Comparison of ENCODE assay signal across 25 cellular contexts in the genomic region with DNA sequence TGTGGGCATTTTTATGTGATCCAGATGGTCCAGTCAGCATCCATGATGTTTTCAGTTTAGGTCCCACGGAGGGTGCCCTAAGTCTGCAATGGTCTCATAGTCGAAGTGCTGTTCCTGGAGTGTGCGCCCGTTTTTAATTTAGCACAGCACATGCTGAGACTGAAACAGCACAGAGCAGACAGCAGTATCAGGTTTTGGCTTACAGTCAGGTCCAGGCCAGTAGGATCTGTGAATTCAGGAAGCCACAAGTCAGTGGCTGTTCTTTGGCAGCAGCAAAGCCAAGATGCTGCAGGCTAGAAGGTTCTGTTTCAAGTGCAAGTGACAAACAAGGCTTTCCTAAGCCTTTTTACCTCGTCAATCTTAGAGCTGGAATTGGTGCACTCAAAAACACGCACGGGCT. TPM values are rescaled to one million over a fixed set of nuclear protein-coding genes. Genes with fewer than 3 reads are reported as not detected.
"Had no signal": no experiment of that assay in that cellular context is flagged by ENCODE, and none has a peak within 500 bp of the region (broad histone marks: within the 10 kb centered on the region; RNA-seq: fewer than 3 reads in every experiment).

No MANE protein-coding gene starts in this region.

- H3K4me1 ChIP-seq: lower lobe of right lung, vagina had no signal

- H3K27me3 Mint-ChIP-seq: type B pancreatic cell had no signal

- H3K4me3 ChIP-seq: coronary artery, hepatocyte, lower lobe of right lung, vagina had no signal

- H3K27me3 ChIP-seq: hepatocyte, vagina had no signal

- H3K36me3 Mint-ChIP-seq: activated naive CD8-positive, alpha-beta T cell treated with anti-CD3 and anti-CD28 coated beads for 36 hours; immature natural killer cell; naive B cell; stimulated activated effector memory CD8-positive, alpha-beta T cell treated with anti-CD3 and anti-CD28 coated beads, Interleukin-12 subunit alpha, Interleukin-12 subunit beta, amount 100 ng/mL, for 72 hours; type B pancreatic cell had no signal

- DNase-seq: activated CD4-positive, alpha-beta T cell treated with anti-CD3 and anti-CD28 coated beads, Interleukin-2, amount 50 U/mL, for 4 hours; activated CD8-positive, alpha-beta memory T cell treated with anti-CD3 and anti-CD28 coated beads for 24 hours; activated CD8-positive, alpha-beta memory T cell treated with anti-CD3 and anti-CD28 coated beads, Interleukin-2, amount 50 U/mL, for 4 hours; activated naive CD4-positive, alpha-beta T cell; activated naive CD8-positive, alpha-beta T cell treated with anti-CD3 and anti-CD28 coated beads for 36 hours; activated T-cell treated with anti-CD3 and anti-CD28 coated beads, Interleukin-2, amount 50 U/mL, for 24 hours; central memory CD4-positive, alpha-beta T cell; endodermal cell; glutamatergic neuron; immature natural killer cell; lower lobe of right lung; naive B cell; small intestine; stimulated activated CD4-positive, alpha-beta T cell treated with anti-CD3 and anti-CD28 coated beads, Interleukin-2, amount 100 ng/mL, for 24 hours had no signal

- H3K27ac ChIP-seq: coronary artery, epithelial cell of prostate, hepatocyte, lower lobe of right lung, vagina had no signal

- H3K4me3 Mint-ChIP-seq: activated naive CD8-positive, alpha-beta T cell treated with anti-CD3 and anti-CD28 coated beads for 36 hours; activated T-cell treated with anti-CD3 and anti-CD28 coated beads, Interleukin-2, amount 50 U/mL, for 24 hours; endodermal cell; immature natural killer cell; naive B cell; neural crest cell; stimulated activated effector memory CD8-positive, alpha-beta T cell treated with anti-CD3 and anti-CD28 coated beads, Interleukin-12 subunit alpha, Interleukin-12 subunit beta, amount 100 ng/mL, for 72 hours; T-helper 2 cell treated with Interferon-gamma antibody and Interleukin-4, amounts not matched to agents 5 μg/mL and 100 μg/mL, for 36 hours; type B pancreatic cell had no signal

- H3K9me3 ChIP-seq: lower lobe of right lung, vagina had no signal

- H2AFZ ChIP-seq: hepatocyte had no signal

- H3K4me1 Mint-ChIP-seq: activated naive CD8-positive, alpha-beta T cell treated with anti-CD3 and anti-CD28 coated beads for 36 hours; endodermal cell; immature natural killer cell; naive B cell; neural crest cell; stimulated activated effector memory CD8-positive, alpha-beta T cell treated with anti-CD3 and anti-CD28 coated beads, Interleukin-12 subunit alpha, Interleukin-12 subunit beta, amount 100 ng/mL, for 72 hours had no signal

- H3K36me3 ChIP-seq: lower lobe of right lung, vagina had no signal

- H3K4me2 ChIP-seq: hepatocyte had no signal

- H3K79me2 ChIP-seq: hepatocyte had no signal

- ATAC-seq: left lobe of liver; lower lobe of right lung; sciatic nerve; stimulated activated effector memory CD8-positive, alpha-beta T cell treated with anti-CD3 and anti-CD28 coated beads, Interleukin-12 subunit alpha, Interleukin-12 subunit beta, amount 100 ng/mL, for 72 hours had no signal

- H3K9me3 Mint-ChIP-seq: activated naive CD8-positive, alpha-beta T cell treated with anti-CD3 and anti-CD28 coated beads for 36 hours; activated T-cell treated with anti-CD3 and anti-CD28 coated beads, Interleukin-2, amount 50 U/mL, for 24 hours; activated T-helper 2 cell treated with anti-CD3 and anti-CD28 coated beads, Interferon-gamma antibody, Interleukin-2, Interleukin-4, amounts not matched to agents 10 μg/mL and 5 μg/mL and 100 μg/mL, durations not matched to agents 14 hours and 24 hours and 36 hours; immature natural killer cell; neural crest cell; stimulated activated effector memory CD8-positive, alpha-beta T cell treated with anti-CD3 and anti-CD28 coated beads, Interleukin-12 subunit alpha, Interleukin-12 subunit beta, amount 100 ng/mL, for 72 hours; T-helper 2 cell treated with Interferon-gamma antibody and Interleukin-4, amounts not matched to agents 5 μg/mL and 100 μg/mL, for 36 hours; type B pancreatic cell had no signal

RNA-seq across cellular contexts. Expression of a gene that starts 38.5 kb away (rescaled TPM):
- total RNA-seq: activated naive CD8-positive, alpha-beta T cell treated with anti-CD3 and anti-CD28 coated beads for 36 hours; activated T-helper 2 cell treated with anti-CD3 and anti-CD28 coated beads, Interferon-gamma antibody, Interleukin-2, Interleukin-4, amounts not matched to agents 10 μg/mL and 5 μg/mL and 100 μg/mL, durations not matched to agents 14 hours and 24 hours and 36 hours had no signal
